In genomic region chr7:135075716-135076115, GRCh38 we compare ENCODE assay signal across 25 cellular contexts.
DNase-seq lines count a peak whose midpoint lies in the region; ATAC-seq and TF ChIP-seq lines count a peak whose summit lies in the region.
"Had no signal": no experiment of that assay in that cellular context is flagged by ENCODE, and none has a peak within 500 bp of the region (broad histone marks: within the 10 kb centered on the region; RNA-seq: fewer than 3 reads in every experiment).

No MANE protein-coding gene starts in this region.

- H2AK5ac ChIP-seq in mesendoderm (ENCODE audit: low read length), result no peak overlapping the region

- H3K4me1 Mint-ChIP-seq in endodermal cell, result peaks cover 2% of the 10 kb centered on the region
- H3K4me1 Mint-ChIP-seq: CD4-positive, CD25-positive, alpha-beta regulatory T cell; CD8-positive, alpha-beta memory T cell; IgD-negative memory B cell had no signal

- no peak overlapping the region for H3K27ac Mint-ChIP-seq in endodermal cell
- H3K27ac Mint-ChIP-seq: CD4-positive, CD25-positive, alpha-beta regulatory T cell; CD8-positive, alpha-beta memory T cell; HFFc6; IgD-negative memory B cell had no signal

- H4K5ac ChIP-seq in mesendoderm (ENCODE audit: low read length), result no peak overlapping the region

- H2BK15ac ChIP-seq in mesendoderm (replicated peaks; ENCODE audit: low read depth), result no peak overlapping the region

- DNase-seq in HAP-1 (ENCODE audit: low spot score in 2 of 2), result peak; percentile 31 to 52
- peak; percentile 16 for DNase-seq in NT2/D1 (ENCODE audit: low read depth, low spot score)
- peak; percentile 46 for DNase-seq in endodermal cell
- DNase-seq in mesendoderm, result no peak
- DNase-seq in SIG-M5 (lab: John Stamatoyannopoulos, UW), result no peak
- DNase-seq in heart left ventricle, result no peak
- DNase-seq: ACHN; BE2C; C1 segment of cervical spinal cord; CD4-positive, CD25-positive, alpha-beta regulatory T cell; CD8-positive, alpha-beta memory T cell; COR-L47; DMS 273 treated with DMSO at 0.1 percent for 48 hours; DMS53; DND-41; EL; GM23248; HFFc6; Kasumi-1; KBM-7 had no signal

- H3K27me3 ChIP-seq in HAP-1 (ENCODE audit: low read depth), result no peaks in the 10 kb centered on the region
- H3K27me3 ChIP-seq in NT2/D1 (ENCODE audit: insufficient read depth, insufficient read length), result no peaks in the 10 kb centered on the region
- H3K27me3 ChIP-seq in endodermal cell (ENCODE audit: control insufficient read depth, insufficient read depth, low read length, poor library complexity, severe bottlenecking), result no peaks in the 10 kb centered on the region
- H3K27me3 ChIP-seq in mesendoderm (ENCODE audit: insufficient read depth, low read length, poor library complexity), result no peaks in the 10 kb centered on the region
- H3K27me3 ChIP-seq in heart left ventricle, result no peaks in the 10 kb centered on the region

- H3K36me3 ChIP-seq in HAP-1 (replicated peaks) (no peaks in the 10 kb centered on the region), NT2/D1 (ENCODE audit: insufficient read depth, insufficient read length, low read length) (no peaks in the 10 kb centered on the region), endodermal cell (ENCODE audit: control insufficient read depth, insufficient read depth, low read length) (no peaks in the 10 kb centered on the region), mesendoderm (ENCODE audit: control insufficient read depth, insufficient read depth, low read length) (no peaks in the 10 kb centered on the region), heart left ventricle (no peaks in the 10 kb centered on the region)
- H3K36me3 ChIP-seq: BE2C had no signal

- H3K4me3 ChIP-seq in HAP-1 (no peak overlapping the region), NT2/D1 (ENCODE audit: insufficient read length, low read depth) (no peak overlapping the region), endodermal cell (ENCODE audit: low read length) (no peak overlapping the region), mesendoderm (ENCODE audit: low read length) (no peak overlapping the region), heart left ventricle (no peak overlapping the region)
- H3K4me3 ChIP-seq: GM12878, GM23248 had no signal

- H3K27ac ChIP-seq in endodermal cell (ENCODE audit: low read depth, low read length) (no peak overlapping the region), mesendoderm (ENCODE audit: low read depth, low read length) (no peak overlapping the region), heart left ventricle (no peak overlapping the region)
- H3K27ac ChIP-seq: GM23248 had no signal

- no peaks in the 10 kb centered on the region for H3K36me3 Mint-ChIP-seq in endodermal cell (ENCODE audit: low read depth)
- H3K36me3 Mint-ChIP-seq: CD4-positive, CD25-positive, alpha-beta regulatory T cell; CD8-positive, alpha-beta memory T cell had no signal

- no peak for TF ChIP-seq CTCF in endodermal cell (conservative IDR thresholded peaks at IDR 0.05)
- TF ChIP-seq CTCF in heart left ventricle (IDR thresholded peaks at IDR 0.05), result no peak

- peaks cover 17% of the 10 kb centered on the region for H3K9me3 Mint-ChIP-seq in endodermal cell
- H3K9me3 Mint-ChIP-seq: HFFc6, IgD-negative memory B cell had no signal

- H3K27me3 Mint-ChIP-seq in endodermal cell (ENCODE audit: insufficient read depth), result no peaks in the 10 kb centered on the region
- H3K27me3 Mint-ChIP-seq: CD4-positive, CD25-positive, alpha-beta regulatory T cell; CD8-positive, alpha-beta memory T cell; IgD-negative memory B cell had no signal

- no peak overlapping the region for H3K56ac ChIP-seq in mesendoderm (ENCODE audit: low read length)

- no peak overlapping the region for H3K4me3 Mint-ChIP-seq in endodermal cell
- H3K4me3 Mint-ChIP-seq: CD4-positive, CD25-positive, alpha-beta regulatory T cell; CD8-positive, alpha-beta memory T cell; HFFc6; IgD-negative memory B cell had no signal

- H3K79me1 ChIP-seq in mesendoderm (ENCODE audit: low read length), result no peaks in the 10 kb centered on the region

- WGBS in endodermal cell (ENCODE audit: insufficient coverage in 1 of 2, insufficient read length in 1 of 2), 2 experiments, result 45% methylated on average over 2 to 3 of the region's 3 CpGs
- no CpG with 5 or more reads among the region's 3 CpGs for WGBS in mesendoderm (ENCODE audit: extremely low coverage, insufficient coverage, low lambda C conversion rate)
- WGBS in heart left ventricle, 4 donors, result 68 to 82% (median 73%) methylated on average over 3 of the region's 3 CpGs

- no peak overlapping the region for H2BK5ac ChIP-seq in mesendoderm (ENCODE audit: low read length)

- H3K9me3 ChIP-seq in HAP-1 (no peaks in the 10 kb centered on the region), NT2/D1 (ENCODE audit: insufficient read depth, low read length) (no peaks in the 10 kb centered on the region), endodermal cell (ENCODE audit: control insufficient read depth, low read length) (no peaks in the 10 kb centered on the region), heart left ventricle (peaks cover 0 to 2% (median 0%) of the 10 kb centered on the region in 12 donors)
- H3K9me3 ChIP-seq: BE2C had no signal

- no peak overlapping the region for H3K18ac ChIP-seq in mesendoderm (ENCODE audit: low read length)

- ATAC-seq in HG02981 (IDR thresholded peaks at IDR 0.05; ENCODE audit: unreplicated experiment) (no peak), HG02623 (IDR thresholded peaks at IDR 0.05; ENCODE audit: unreplicated experiment) (no peak), heart left ventricle (no peak)
- ATAC-seq: GM12878, HCT116 had no signal

- H3K4me1 ChIP-seq in HAP-1, result peaks cover 10% of the 10 kb centered on the region
- no peaks in the 10 kb centered on the region for H3K4me1 ChIP-seq in NT2/D1 (ENCODE audit: insufficient read depth, insufficient read length)
- no peaks in the 10 kb centered on the region for H3K4me1 ChIP-seq in endodermal cell (ENCODE audit: control insufficient read depth, insufficient read depth, low read length)
- H3K4me1 ChIP-seq in mesendoderm (ENCODE audit: control insufficient read depth, low read depth, low read length), result no peaks in the 10 kb centered on the region
- no peaks in the 10 kb centered on the region for H3K4me1 ChIP-seq in heart left ventricle
- H3K4me1 ChIP-seq: BE2C had no signal

- TF ChIP-seq POLR2A in heart left ventricle (IDR thresholded peaks at IDR 0.05), result no peak

- no peaks in the 10 kb centered on the region for H3K79me2 ChIP-seq in mesendoderm (ENCODE audit: control insufficient read depth, insufficient read depth, low read length)

- H4K8ac ChIP-seq in mesendoderm (ENCODE audit: low read depth, low read length), result no peak overlapping the region

- H3K9ac ChIP-seq in NT2/D1 (ENCODE audit: insufficient read length, low read depth) (no peak overlapping the region), endodermal cell (ENCODE audit: extremely low read depth, low read length, poor library complexity, severe bottlenecking) (no peak overlapping the region), mesendoderm (ENCODE audit: low read length) (no peak overlapping the region)
- H3K9ac ChIP-seq: GM23248 had no signal

- peak overlapping the region; percentile 59 for H3K23ac ChIP-seq in mesendoderm (ENCODE audit: low read length)

- in situ Hi-C loops in HAP-1 (cut with MboI; ENCODE audit: low sequenced_read_pairs), result no loop called here

- no peak overlapping the region for H3K4ac ChIP-seq in mesendoderm (ENCODE audit: low read depth, low read length)

- intact Hi-C loops in heart left ventricle (cut with DNase I), result no loop called here

- no peak overlapping the region for H2BK120ac ChIP-seq in mesendoderm (ENCODE audit: low read depth, low read length)

- H3K4me2 ChIP-seq in mesendoderm (ENCODE audit: low read length), result no peak overlapping the region

Comparison
In these comparisons a context has a peak if more than half of its experiments do, and no peak if none do; other contexts are left out.
1. DNase-seq: peak in HAP-1 (2 of 2), NT2/D1 (single experiment) and endodermal cell (single experiment); none in mesendoderm (single experiment), SIG-M5 (single experiment) and heart left ventricle (0 of 5).